In the genomic region with DNA sequence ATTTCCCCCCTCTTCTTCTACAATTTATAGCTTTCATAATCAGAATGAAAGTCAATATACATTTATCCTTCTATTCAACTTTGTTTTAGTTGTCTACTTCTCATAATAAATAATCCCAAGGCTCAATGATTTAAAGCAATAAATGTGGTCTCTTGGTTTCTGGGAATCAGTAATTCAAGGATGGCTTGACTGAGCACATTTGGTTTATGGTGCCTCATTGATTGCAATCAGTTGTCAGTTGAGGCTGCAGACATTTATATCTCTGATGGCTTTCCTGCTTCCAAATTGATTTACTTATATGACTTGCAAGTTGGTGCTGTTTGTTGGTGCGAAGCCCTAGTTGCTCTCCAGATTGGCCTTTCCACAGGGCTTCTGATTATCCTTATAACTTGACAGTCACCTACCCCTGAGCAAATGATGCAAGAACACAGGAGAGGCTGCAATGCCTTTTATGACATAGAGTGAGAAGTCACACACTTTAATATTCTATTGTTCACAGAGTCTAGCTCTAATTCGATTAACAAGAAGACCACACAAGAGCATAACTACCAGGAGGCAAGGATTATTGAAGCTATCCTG, we compare ENCODE assay signal across 40 cellular contexts. TPM values are rescaled to one million over a fixed set of nuclear protein-coding genes. Genes with fewer than 3 reads are reported as not detected.
"Had no signal": no experiment of that assay in that cellular context is flagged by ENCODE, and none has a peak within 500 bp of the region (broad histone marks: within the 10 kb centered on the region; RNA-seq: fewer than 3 reads in every experiment).

No MANE protein-coding gene starts in this region.

- H3K36me3 ChIP-seq: MG63 had no signal

- DNase-seq: Karpas-422, Kasumi-1, MG63, MM.1S, MV-4-11, NCI-H1048, NCI-H1092, NCI-H1092 treated with DMSO at 0.1 percent for 48 hours, NCI-H1105, NCI-H1105 treated with DMSO at 0.1 percent for 48 hours, NCI-H1417, NCI-H1417 treated with DMSO at 0.1 percent for 48 hours, NCI-H1436, NCI-H1436 treated with DMSO at 0.1 percent for 48 hours, NCI-H146, NCI-H1694, NCI-H1694 treated with DMSO at 0.1 percent for 48 hours, NCI-H187, NCI-H187 treated with DMSO at 0.1 percent for 48 hours, NCI-H1930, NCI-H2029, NCI-H2029 treated with DMSO at 0.1 percent for 48 hours, NCI-H2081, NCI-H2081 treated with DMSO at 0.1 percent for 48 hours, NCI-H2107, NCI-H2171, NCI-H2171 treated with DMSO at 0.1 percent for 48 hours, NCI-H2227 treated with DMSO at 0.1 percent for 48 hours, NCI-H226, NCI-H345, NCI-H446, NCI-H446 treated with DMSO at 0.1 percent for 48 hours, NCI-H510A, NCI-H510A treated with DMSO at 0.1 percent for 48 hours, NCI-H524, NCI-H524 treated with DMSO at 0.1 percent for 48 hours had no signal

- H3K4me3 ChIP-seq: MG63 had no signal

- H3K27me3 ChIP-seq: MG63 had no signal

RNA-seq across cellular contexts. Expression of gene CRISP1, which starts 2.7 kb away (rescaled TPM):
- total RNA-seq: LHCN-M2, M059J, MCF 10A, NCI-H460 had no signal
